ENCODE assay signal across 8 cellular contexts in the genomic region with DNA sequence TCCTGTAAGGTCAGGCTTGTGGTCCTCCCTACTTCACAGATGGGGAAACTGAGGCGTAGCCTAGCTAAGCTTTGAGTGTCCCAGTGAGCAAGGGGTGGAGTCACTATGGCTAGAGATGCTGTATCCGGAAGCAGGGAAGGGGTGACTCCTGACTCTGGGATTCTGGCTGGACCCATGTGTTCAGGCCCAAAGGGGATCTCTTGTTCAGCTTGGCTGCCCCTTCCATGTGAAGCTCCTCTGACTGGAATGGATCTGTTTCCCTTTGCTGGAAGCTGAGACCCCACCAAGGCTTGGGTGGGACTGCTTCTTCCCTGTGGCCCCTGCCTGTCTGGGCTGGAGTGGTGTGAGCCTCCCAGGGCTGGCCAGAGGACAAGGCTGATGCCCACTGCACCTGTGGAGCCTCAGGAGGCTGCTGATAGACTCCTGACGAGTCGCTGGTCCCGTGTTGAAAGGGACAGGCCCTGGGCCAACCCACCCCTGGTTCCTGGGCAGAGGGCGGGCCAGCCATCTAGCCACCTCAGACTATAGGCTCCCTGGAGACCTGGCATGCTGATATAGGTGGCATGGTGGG. TPM values are rescaled to one million over a fixed set of nuclear protein-coding genes. Genes with fewer than 3 reads are reported as not detected.
A peak's percentile ranks its signal among the peaks of the same experiment; 100 is the strongest.
DNase-seq lines count a peak whose midpoint lies in the region; ATAC-seq lines count a peak whose summit lies in the region.
"Had no signal": no experiment of that assay in that cellular context is flagged by ENCODE, and none has a peak within 500 bp of the region (broad histone marks: within the 10 kb centered on the region; RNA-seq: fewer than 3 reads in every experiment).

No MANE protein-coding gene starts in this region.

- ATAC-seq in activated T-cell treated with anti-CD3 and anti-CD28 coated beads, Interleukin-2, amount 50 U/mL, for 72 hours (replicated peaks in 1 of 2), result no peak

- no peak overlapping the region for H3K27ac ChIP-seq in HUES6 (ENCODE audit: low read depth, low read length)
- H3K27ac ChIP-seq in iPS DF 6.9 (ENCODE audit: low read length), result no peak overlapping the region

- peak overlapping the region; percentile 76 for H3K9ac ChIP-seq in HUES6 (ENCODE audit: low read length)

- H3K27me3 ChIP-seq in HUES6 (ENCODE audit: control insufficient read depth, insufficient read depth, low read length), result peaks cover 10% of the 10 kb centered on the region
- peaks cover 5% of the 10 kb centered on the region; the same call in 1 of the 2 replicates for H3K27me3 ChIP-seq in iPS DF 6.9 (ENCODE audit: control insufficient read depth, insufficient read depth, low read length)

- H3K9me3 Mint-ChIP-seq in activated T-cell treated with anti-CD3 and anti-CD28 coated beads, Interleukin-2, amount 50 U/mL, for 72 hours, result no peaks in the 10 kb centered on the region

- H3K36me3 ChIP-seq in HUES6 (ENCODE audit: control insufficient read depth, insufficient read depth, low read length) (peaks cover 7% of the 10 kb centered on the region; the same call in 1 of the 2 replicates), iPS DF 6.9 (ENCODE audit: control insufficient read depth, insufficient read depth, low read length) (no peaks in the 10 kb centered on the region)

- peak overlapping the region; percentile 77 for H3K4me3 ChIP-seq in HUES6 (ENCODE audit: low read depth, low read length)
- peak overlapping the region; percentile 63; the same call in 1 of the 2 replicates for H3K4me3 ChIP-seq in iPS DF 6.9 (ENCODE audit: low read length)

- peak overlapping the region; percentile 97 to 100 for H3K4me3 Mint-ChIP-seq in activated T-cell treated with anti-CD3 and anti-CD28 coated beads, Interleukin-2, amount 50 U/mL, for 72 hours

- H3K4me1 ChIP-seq in HUES6 (ENCODE audit: control insufficient read depth, insufficient read depth, low read length) (peaks cover 15% of the 10 kb centered on the region), iPS DF 6.9 (ENCODE audit: control insufficient read depth, insufficient read depth, low read length) (no peaks in the 10 kb centered on the region; the same call in 1 of the 2 replicates)

- H3K4me1 Mint-ChIP-seq in activated T-cell treated with anti-CD3 and anti-CD28 coated beads, Interleukin-2, amount 50 U/mL, for 72 hours (ENCODE audit: low read depth), result peaks cover 77% of the 10 kb centered on the region

- H3K27ac Mint-ChIP-seq in activated T-cell treated with anti-CD3 and anti-CD28 coated beads, Interleukin-2, amount 50 U/mL, for 72 hours, result peak overlapping the region; percentile 76

- H3K9me3 ChIP-seq in HUES6 (ENCODE audit: control insufficient read depth, insufficient read depth, low read depth, low read length) (no peaks in the 10 kb centered on the region), iPS DF 6.9 (ENCODE audit: control insufficient read depth, insufficient read depth, low read length) (no peaks in the 10 kb centered on the region)

- no peaks in the 10 kb centered on the region for H3K27me3 Mint-ChIP-seq in activated T-cell treated with anti-CD3 and anti-CD28 coated beads, Interleukin-2, amount 50 U/mL, for 72 hours (ENCODE audit: low read depth)

- peaks cover 7 to 18% of the 10 kb centered on the region in 2 donors for H3K36me3 Mint-ChIP-seq in activated T-cell treated with anti-CD3 and anti-CD28 coated beads, Interleukin-2, amount 50 U/mL, for 72 hours (ENCODE audit: insufficient read depth in 2 of 2)

- peak in 1 of 2 donors; percentile 36 for DNase-seq in activated T-cell treated with anti-CD3 and anti-CD28 coated beads, Interleukin-2, amount 50 U/mL, for 72 hours
- DNase-seq in iPS DF 6.9 (ENCODE audit: low read depth, low spot score), result no peak
- DNase-seq in stimulated activated CD8-positive, alpha-beta memory T cell treated with anti-CD3 and anti-CD28 coated beads, Interleukin-4, amount 100 ng/mL, for 48 hours, result peak; percentile 57
- no peak for DNase-seq in Ammon's horn (ENCODE audit: low spot score)
- DNase-seq in dedifferentiated amniotic fluid mesenchymal stem cell (ENCODE audit: extremely low spot score), result no peak
- no peak for DNase-seq in DMS114 treated with DMSO at 0.1 percent for 48 hours (lab: John Stamatoyannopoulos, UW; ENCODE audit: unreplicated experiment)
- DNase-seq: NCI-H1436 had no signal

- WGBS in iPS DF 6.9 (ENCODE audit: insufficient coverage, insufficient read length), result no CpG with 5 or more reads among the region's 6 CpGs

RNA-seq across cellular contexts. Expression of a gene that starts 1.0 kb away (rescaled TPM):
- 100 to 1,000 TPM; 116 to 129 TPM for total RNA-seq in activated T-cell treated with anti-CD3 and anti-CD28 coated beads, Interleukin-2, amount 50 U/mL, for 72 hours

RNA-seq across cellular contexts. Expression of a gene that starts 6.4 kb away (rescaled TPM):
- 100 to 1,000 TPM; 242 to 271 TPM for total RNA-seq in activated T-cell treated with anti-CD3 and anti-CD28 coated beads, Interleukin-2, amount 50 U/mL, for 72 hours

RNA-seq across cellular contexts. Expression of a gene that starts 48.7 kb away (rescaled TPM):
- total RNA-seq in activated T-cell treated with anti-CD3 and anti-CD28 coated beads, Interleukin-2, amount 50 U/mL, for 72 hours, result 10 to 100 TPM; 54.5 to 64.6 TPM

RNA-seq across cellular contexts. Expression of a gene that starts 50.4 kb away (rescaled TPM):
- total RNA-seq in activated T-cell treated with anti-CD3 and anti-CD28 coated beads, Interleukin-2, amount 50 U/mL, for 72 hours, result 10 to 100 TPM; 22.7 to 32.5 TPM

RNA-seq across cellular contexts. Expression of a gene that starts 56.7 kb away (rescaled TPM):
- 1 to 10 TPM; 7.2 to 9.7 TPM for total RNA-seq in activated T-cell treated with anti-CD3 and anti-CD28 coated beads, Interleukin-2, amount 50 U/mL, for 72 hours
